Comparison of ENCODE assay signal across 8 cellular contexts in the genomic region with DNA sequence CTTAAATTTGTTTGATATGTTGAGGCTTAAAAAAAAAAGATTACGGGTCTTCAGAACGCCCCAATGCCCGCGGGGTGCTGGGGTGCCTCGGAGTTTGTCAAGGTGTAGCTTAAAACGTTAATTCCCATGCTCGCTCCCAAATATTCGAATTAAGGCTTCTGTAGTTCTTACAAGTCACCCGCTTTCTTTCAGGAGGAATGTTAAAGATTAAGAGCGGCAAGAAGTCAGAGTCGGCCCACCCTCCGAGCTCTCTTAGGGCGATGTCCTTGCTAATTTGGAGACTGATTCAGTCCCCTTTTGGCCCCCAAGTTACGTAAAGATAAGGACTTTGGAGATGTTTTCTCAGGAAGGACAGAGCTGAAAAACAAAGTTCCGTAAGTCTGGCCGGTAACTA.
DNase-seq lines count a peak whose midpoint lies in the region; TF ChIP-seq lines count a peak whose summit lies in the region.

No MANE protein-coding gene starts in this region.

- peaks cover 24% of the 10 kb centered on the region for H3K4me1 Mint-ChIP-seq in nephron

- peaks cover 7% of the 10 kb centered on the region; the same call in 1 of the 2 replicates for H4K20me1 ChIP-seq in OCI-LY1 (ENCODE audit: insufficient read depth, low read length)

- H3K4me3 ChIP-seq in OCI-LY1 (ENCODE audit: low read depth, low read length, poor library complexity, severe bottlenecking) (peak overlapping the region; percentile 93), duodenal mucosa (ENCODE audit: low read depth in 1 of 2, low read length in 2 of 2) (peak overlapping the region; percentile 98)

- H3K9ac ChIP-seq in OCI-LY1 (ENCODE audit: low read length): peak overlapping the region; percentile 91
- H3K9ac ChIP-seq in duodenal mucosa (ENCODE audit: low read depth in 1 of 2, low read length in 2 of 2): peak overlapping the region; percentile 87 to 98

- peak overlapping the region; percentile 97 to 99 (median 99) for H3K4me3 Mint-ChIP-seq in nephron

- no peaks in the 10 kb centered on the region for H3K9me2 ChIP-seq in OCI-LY1 (ENCODE audit: low read depth, low read length)

- H3K27ac Mint-ChIP-seq in nephron: peak overlapping the region; percentile 98 to 100 (median 99)

- H3K79me2 ChIP-seq in OCI-LY1 (ENCODE audit: insufficient read depth, low read length): peaks cover 42% of the 10 kb centered on the region

- no peaks in the 10 kb centered on the region for H3K27me3 ChIP-seq in OCI-LY1 (ENCODE audit: insufficient read depth, low read length)
- no peaks in the 10 kb centered on the region for H3K27me3 ChIP-seq in duodenal mucosa (ENCODE audit: control insufficient read depth in 1 of 2, insufficient read depth in 2 of 2, low read length in 2 of 2)

- H3K27ac ChIP-seq in OCI-LY1 (ENCODE audit: low read depth, low read length, poor library complexity, severe bottlenecking): peak overlapping the region; percentile 34
- peak overlapping the region; percentile 76 for H3K27ac ChIP-seq in duodenal mucosa (ENCODE audit: low read depth, low read length)

- H3K4me1 ChIP-seq in OCI-LY1 (ENCODE audit: insufficient read depth, low read length, severe bottlenecking) (peaks cover 34% of the 10 kb centered on the region), duodenal mucosa (ENCODE audit: control insufficient read depth in 1 of 2, insufficient read depth in 2 of 2, low read length in 2 of 2) (peaks cover 26 to 27% of the 10 kb centered on the region in 2 donors)

- peaks cover 28% of the 10 kb centered on the region for H3K36me3 Mint-ChIP-seq in nephron (ENCODE audit: low read depth)

- peaks cover 41% of the 10 kb centered on the region for H3K36me3 ChIP-seq in OCI-LY1 (ENCODE audit: insufficient read depth, low read length)
- H3K36me3 ChIP-seq in duodenal mucosa (ENCODE audit: control insufficient read depth in 1 of 2, insufficient read depth in 2 of 2, low read length in 2 of 2): peaks cover 0 to 15% of the 10 kb centered on the region in 2 donors

- H3K9me3 ChIP-seq in OCI-LY1 (ENCODE audit: low read length): no peaks in the 10 kb centered on the region
- H3K9me3 ChIP-seq in duodenal mucosa (ENCODE audit: control insufficient read depth in 1 of 2, low read length in 2 of 2): no peaks in the 10 kb centered on the region

- peak overlapping the region; percentile 15; the same call in 1 of the 2 replicates for H2AFZ ChIP-seq in OCI-LY1 (ENCODE audit: low read length)

- TF ChIP-seq CTCF in OCI-LY1 (IDR thresholded peaks at IDR 0.05; ENCODE audit: low read length): no peak
- no peak for TF ChIP-seq CTCF in nephron (IDR thresholded peaks at IDR 0.05; ENCODE audit: unreplicated experiment in 3 of 3)

- peak overlapping the region; percentile 79 for H3K4me2 ChIP-seq in OCI-LY1 (ENCODE audit: low read length)

- DNase-seq in DMS 273 (lab: John Stamatoyannopoulos, UW; ENCODE audit: unreplicated experiment): peak; percentile 73
- DNase-seq in DMS 273 treated with DMSO at 0.1 percent for 48 hours (lab: John Stamatoyannopoulos, UW): no peak
- no peak for DNase-seq in stimulated activated CD4-positive, alpha-beta T cell treated with anti-CD3 and anti-CD28 coated beads, Interleukin-2, amount 100 ng/mL, for 48 hours
- DNase-seq in EL: no peak
- no peak for DNase-seq in GM19240 (ENCODE audit: insufficient read length, low spot score)

- H3F3A ChIP-seq in OCI-LY1 (ENCODE audit: insufficient read depth, low read length): no peaks in the 10 kb centered on the region

- no peaks in the 10 kb centered on the region for H3K9me3 Mint-ChIP-seq in nephron

- no peaks in the 10 kb centered on the region for H3K27me3 Mint-ChIP-seq in nephron (ENCODE audit: low read depth)
